14 cellular contexts compared by ENCODE assay signal in the genomic region with DNA sequence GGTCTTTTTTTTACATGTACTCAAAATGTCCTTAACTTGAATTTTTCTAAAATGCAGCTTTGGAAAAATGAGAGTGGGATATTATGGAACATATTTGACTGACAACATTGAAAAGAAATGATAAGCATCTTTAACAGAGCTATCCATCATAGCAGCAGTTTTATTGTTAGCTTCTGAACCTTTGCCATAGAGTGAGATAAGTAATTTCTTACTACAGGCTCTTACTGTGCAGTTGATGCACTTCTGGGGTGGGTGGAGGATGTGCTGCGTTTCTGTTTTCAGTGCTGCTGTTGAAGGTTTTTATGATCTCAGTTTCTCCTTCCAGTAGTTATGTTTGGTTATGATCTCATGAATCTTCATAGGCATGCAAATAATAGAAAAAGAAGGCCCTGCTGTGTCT.
A peak's percentile ranks its signal among the peaks of the same experiment; 100 is the strongest.
DNase-seq lines count a peak whose midpoint lies in the region; ATAC-seq and TF ChIP-seq lines count a peak whose summit lies in the region.
"Had no signal": no experiment of that assay in that cellular context is flagged by ENCODE, and none has a peak within 500 bp of the region (broad histone marks: within the 10 kb centered on the region; RNA-seq: fewer than 3 reads in every experiment).

No MANE protein-coding gene starts in this region.

- no peaks in the 10 kb centered on the region for H3K79me2 ChIP-seq in MM.1S (ENCODE audit: low read length)

- H3K4me1 ChIP-seq in HEK293 (ENCODE audit: control insufficient read depth, insufficient read depth, low read length), result peaks cover 18% of the 10 kb centered on the region
- no peaks in the 10 kb centered on the region for H3K4me1 ChIP-seq in MM.1S (ENCODE audit: low read length)
- H3K4me1 ChIP-seq in colonic mucosa, result no peaks in the 10 kb centered on the region
- H3K4me1 ChIP-seq: right lobe of liver had no signal

- no peaks in the 10 kb centered on the region for H3K27me3 ChIP-seq in MM.1S (replicated peaks; ENCODE audit: insufficient read depth, low read length)
- no peaks in the 10 kb centered on the region for H3K27me3 ChIP-seq in colonic mucosa
- H3K27me3 ChIP-seq: breast epithelium, right lobe of liver had no signal

- DNase-seq in GM13976 (ENCODE audit: low spot score) (peak; percentile 47), NCI-H1417 treated with DMSO at 0.1 percent for 48 hours (lab: John Stamatoyannopoulos, UW) (no peak), MM.1S (no peak), colonic mucosa (no peak)
- DNase-seq in activated T-cell treated with anti-CD3 and anti-CD28 coated beads, Interleukin-2, amount 50 U/mL, for 72 hours, result peak; percentile 39 to 49
- peak; percentile 32 to 47 (median 37) for DNase-seq in stimulated activated CD4-positive, alpha-beta T cell treated with anti-CD3 and anti-CD28 coated beads, Interleukin-12 subunit alpha, Interleukin-12 subunit beta, amount 100 ng/mL, for 48 hours (ENCODE audit: low read depth in 2 of 3, low spot score in 1 of 3)
- DNase-seq in central memory CD4-positive, alpha-beta T cell, result no peak
- DNase-seq: midbrain, NCI-H1048, NCI-H82, right lobe of liver had no signal

- H3K9ac ChIP-seq in MM.1S (ENCODE audit: low read length) (no peak overlapping the region), colonic mucosa (ENCODE audit: low read depth in 2 of 2, low read length in 2 of 2) (no peak overlapping the region)

- no peaks in the 10 kb centered on the region for H3K9me3 Mint-ChIP-seq in activated T-cell treated with anti-CD3 and anti-CD28 coated beads, Interleukin-2, amount 50 U/mL, for 72 hours

- in situ Hi-C loops in GM13976 (cut with MboI; ENCODE audit: low sequenced_read_pairs, unreplicated experiment), result no loop called here

- peak overlapping the region; percentile 64 to 73 for H3K4me3 Mint-ChIP-seq in activated T-cell treated with anti-CD3 and anti-CD28 coated beads, Interleukin-2, amount 50 U/mL, for 72 hours

- H3K4me2 ChIP-seq in MM.1S (ENCODE audit: low read depth, low read length), result no peak overlapping the region

- no peaks in the 10 kb centered on the region for H3K27me3 Mint-ChIP-seq in activated T-cell treated with anti-CD3 and anti-CD28 coated beads, Interleukin-2, amount 50 U/mL, for 72 hours (ENCODE audit: low read depth)

- CTCF ChIA-PET in HEK293 (lab: Yijun Ruan, JAX), result interaction anchor here (0.6 to 1.5 kb wide), 7 partner anchors 10 to 658 kb away, joined by 3 to 4 read pairs (median 3); no protein-coding TSS in a partner anchor

- H3K9me3 ChIP-seq in HEK293 (ENCODE audit: control insufficient read depth, insufficient read depth, low read depth, low read length), result no peaks in the 10 kb centered on the region
- H3K9me3 ChIP-seq in MM.1S (replicated peaks; ENCODE audit: insufficient read depth, low read length), result no peaks in the 10 kb centered on the region
- no peaks in the 10 kb centered on the region for H3K9me3 ChIP-seq in colonic mucosa
- H3K9me3 ChIP-seq: right lobe of liver had no signal

- H3K27ac Mint-ChIP-seq in activated T-cell treated with anti-CD3 and anti-CD28 coated beads, Interleukin-2, amount 50 U/mL, for 72 hours, result peak overlapping the region; percentile 92

- no peaks in the 10 kb centered on the region for H4K20me1 ChIP-seq in MM.1S (ENCODE audit: insufficient read depth, low read length)

- H3K4me3 ChIP-seq in HEK293 (ENCODE audit: low read depth, low read length) (no peak overlapping the region), MM.1S (ENCODE audit: low read length) (no peak overlapping the region), colonic mucosa (no peak overlapping the region)
- H3K4me3 ChIP-seq: breast epithelium, right lobe of liver had no signal

- POLR2A ChIA-PET in HEK293 (lab: Yijun Ruan, JAX), result no interaction called here

- no peaks in the 10 kb centered on the region for H3K36me3 Mint-ChIP-seq in activated T-cell treated with anti-CD3 and anti-CD28 coated beads, Interleukin-2, amount 50 U/mL, for 72 hours (ENCODE audit: insufficient read depth in 2 of 2)

- H3K27ac ChIP-seq in HEK293 (ENCODE audit: extremely low read depth, low read depth, low read length), result no peak overlapping the region
- no peak overlapping the region for H3K27ac ChIP-seq in MM.1S (ENCODE audit: low read length)
- H3K27ac ChIP-seq in colonic mucosa, result no peak overlapping the region
- H3K27ac ChIP-seq: breast epithelium, epithelial cell of prostate, right lobe of liver had no signal

- no peaks in the 10 kb centered on the region for H3F3A ChIP-seq in MM.1S (ENCODE audit: insufficient read depth, low read length)

- no peak overlapping the region for H2AFZ ChIP-seq in MM.1S (ENCODE audit: low read length)

- no peaks in the 10 kb centered on the region for H3K9me2 ChIP-seq in MM.1S (replicated peaks; ENCODE audit: insufficient read depth, low read length)

- intact Hi-C loops in colonic mucosa (cut with DNase I), result no loop called here

- ATAC-seq in activated T-cell treated with anti-CD3 and anti-CD28 coated beads, Interleukin-2, amount 50 U/mL, for 72 hours (replicated peaks in 1 of 2), result peak; percentile 67 to 74
- ATAC-seq: right lobe of liver had no signal

- TF ChIP-seq CTCF in GM13976 (IDR thresholded peaks at IDR 0.05; ENCODE audit: borderline replicate concordance, control extremely low read depth, extremely low read depth, insufficient read depth, missing control alignments) (no peak), HEK293 (tag by site-specific recombination; IDR thresholded peaks at IDR 0.05) (no peak), MM.1S (IDR thresholded peaks at IDR 0.05; ENCODE audit: low read length) (no peak), colonic mucosa (IDR thresholded peaks at IDR 0.05) (no peak)

- peaks cover 35% of the 10 kb centered on the region for H3K4me1 Mint-ChIP-seq in activated T-cell treated with anti-CD3 and anti-CD28 coated beads, Interleukin-2, amount 50 U/mL, for 72 hours (ENCODE audit: low read depth)

- H3K36me3 ChIP-seq in HEK293 (ENCODE audit: control insufficient read depth in 2 of 2, insufficient read depth in 1 of 2, low read length in 2 of 2) (no peaks in the 10 kb centered on the region), MM.1S (replicated peaks; ENCODE audit: insufficient read depth, low read length) (no peaks in the 10 kb centered on the region), colonic mucosa (no peaks in the 10 kb centered on the region)
- H3K36me3 ChIP-seq: breast epithelium had no signal

TF ChIP-seq in HEK293, 187 proteins besides CTCF, POLR2A, EP300 and RAD21:
- TF ChIP-seq, protein P1, sequence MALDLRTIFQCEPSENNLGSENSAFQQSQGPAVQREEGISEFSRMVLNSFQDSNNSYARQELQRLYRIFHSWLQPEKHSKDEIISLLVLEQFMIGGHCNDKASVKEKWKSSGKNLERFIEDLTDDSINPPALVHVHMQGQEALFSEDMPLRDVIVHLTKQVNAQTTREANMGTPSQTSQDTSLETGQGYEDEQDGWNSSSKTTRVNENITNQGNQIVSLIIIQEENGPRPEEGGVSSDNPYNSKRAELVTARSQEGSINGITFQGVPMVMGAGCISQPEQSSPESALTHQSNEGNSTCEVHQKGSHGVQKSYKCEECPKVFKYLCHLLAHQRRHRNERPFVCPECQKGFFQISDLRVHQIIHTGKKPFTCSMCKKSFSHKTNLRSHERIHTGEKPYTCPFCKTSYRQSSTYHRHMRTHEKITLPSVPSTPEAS (tag by site-specific recombination; IDR thresholded peaks at IDR 0.05), result no peak
- no peak for TF ChIP-seq ZNF701 (tag by site-specific recombination; IDR thresholded peaks at IDR 0.05)
- TF ChIP-seq ZNF341 (tag by site-specific recombination; IDR thresholded peaks at IDR 0.05; ENCODE audit: low read depth), result 0 out of 2 replicates have a peak, but pooled peaks have one; percentile 48
- no peak for TF ChIP-seq ZBTB1 (tag by site-specific recombination; IDR thresholded peaks at IDR 0.05)
- no peak for TF ChIP-seq ZNF707 (tag by site-specific recombination; IDR thresholded peaks at IDR 0.05)
- TF ChIP-seq, protein P2, sequence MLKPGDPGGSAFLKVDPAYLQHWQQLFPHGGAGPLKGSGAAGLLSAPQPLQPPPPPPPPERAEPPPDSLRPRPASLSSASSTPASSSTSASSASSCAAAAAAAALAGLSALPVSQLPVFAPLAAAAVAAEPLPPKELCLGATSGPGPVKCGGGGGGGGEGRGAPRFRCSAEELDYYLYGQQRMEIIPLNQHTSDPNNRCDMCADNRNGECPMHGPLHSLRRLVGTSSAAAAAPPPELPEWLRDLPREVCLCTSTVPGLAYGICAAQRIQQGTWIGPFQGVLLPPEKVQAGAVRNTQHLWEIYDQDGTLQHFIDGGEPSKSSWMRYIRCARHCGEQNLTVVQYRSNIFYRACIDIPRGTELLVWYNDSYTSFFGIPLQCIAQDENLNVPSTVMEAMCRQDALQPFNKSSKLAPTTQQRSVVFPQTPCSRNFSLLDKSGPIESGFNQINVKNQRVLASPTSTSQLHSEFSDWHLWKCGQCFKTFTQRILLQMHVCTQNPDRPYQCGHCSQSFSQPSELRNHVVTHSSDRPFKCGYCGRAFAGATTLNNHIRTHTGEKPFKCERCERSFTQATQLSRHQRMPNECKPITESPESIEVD (tag by site-specific recombination; IDR thresholded peaks at IDR 0.05), result peak; percentile 59; the same call in 1 of the 2 replicates
- TF ChIP-seq OSR2 (tag by site-specific recombination; IDR thresholded peaks at IDR 0.05), result peak; percentile 88
- no peak for TF ChIP-seq ZSCAN30 (tag by site-specific recombination; IDR thresholded peaks at IDR 0.05)
- no peak for TF ChIP-seq ZNF292 (tag by site-specific recombination; IDR thresholded peaks at IDR 0.05; ENCODE audit: borderline replicate concordance, low read depth)

Comparison
In these comparisons a context has a peak if more than half of its experiments do, and no peak if none do; other contexts are left out.
1. DNase-seq: peak in GM13976 (single experiment), activated T-cell treated with anti-CD3 and anti-CD28 coated beads, Interleukin-2, amount 50 U/mL, for 72 hours (2 of 2) and stimulated activated CD4-positive, alpha-beta T cell treated with anti-CD3 and anti-CD28 coated beads, Interleukin-12 subunit alpha, Interleukin-12 subunit beta, amount 100 ng/mL, for 48 hours (3 of 3); none in central memory CD4-positive, alpha-beta T cell (single experiment), NCI-H1417 treated with DMSO at 0.1 percent for 48 hours (single experiment), MM.1S (single experiment) and colonic mucosa (single experiment).